In the genomic region with DNA sequence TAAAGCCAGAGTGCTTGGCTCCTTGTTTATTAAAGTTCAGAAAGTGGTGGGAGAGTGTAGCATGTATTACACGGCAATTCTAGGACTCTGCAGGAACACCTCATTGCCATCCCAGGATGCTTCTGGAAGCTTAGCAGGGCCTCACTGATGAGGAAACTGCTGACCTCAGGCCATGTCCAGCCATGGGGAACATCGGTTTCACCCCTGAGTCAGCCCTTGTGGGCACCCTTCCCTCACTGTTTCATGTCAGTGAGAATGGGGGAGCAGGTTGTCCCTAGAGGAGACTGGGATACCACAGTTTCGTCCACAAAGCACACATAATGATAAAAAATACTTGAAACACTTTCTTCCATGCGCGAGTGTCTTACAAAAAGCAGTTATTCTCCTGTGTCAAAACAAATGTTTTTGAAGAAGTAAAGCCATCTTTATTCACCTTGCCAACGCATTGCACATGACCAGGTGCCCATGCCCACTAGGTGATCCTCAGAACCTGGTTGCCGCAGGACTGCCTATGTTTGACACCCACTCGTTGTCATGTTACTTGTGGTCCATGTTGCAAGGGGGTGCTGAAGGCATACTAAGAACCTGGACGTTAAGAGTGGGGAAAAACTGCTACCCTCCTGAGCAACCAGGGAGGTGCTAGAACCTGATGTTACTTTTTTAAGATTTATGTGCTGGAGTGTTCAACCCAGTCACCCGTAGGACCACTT, we compare ENCODE assay signal across 22 cellular contexts. TPM values are rescaled to one million over a fixed set of nuclear protein-coding genes. Genes with fewer than 3 reads are reported as not detected.
DNase-seq lines count a peak whose midpoint lies in the region; ATAC-seq and TF ChIP-seq lines count a peak whose summit lies in the region.
"Had no signal": no experiment of that assay in that cellular context is flagged by ENCODE, and none has a peak within 500 bp of the region (broad histone marks: within the 10 kb centered on the region; RNA-seq: fewer than 3 reads in every experiment).

No MANE protein-coding gene starts in this region.

- peaks cover 4% of the 10 kb centered on the region for H3K4me1 Mint-ChIP-seq in MCF 10A (ENCODE audit: insufficient read depth, unreplicated experiment)
- no peaks in the 10 kb centered on the region for H3K4me1 Mint-ChIP-seq in neural crest cell

- no peak overlapping the region for H2BK12ac ChIP-seq in trophoblast cell (ENCODE audit: low read length)

- H3K36me3 ChIP-seq in breast epithelium = no peaks in the 10 kb centered on the region
- no peaks in the 10 kb centered on the region for H3K36me3 ChIP-seq in upper lobe of right lung
- no peaks in the 10 kb centered on the region for H3K36me3 ChIP-seq in trophoblast cell (ENCODE audit: control insufficient read depth in 1 of 2, insufficient read depth in 2 of 2, low read length in 2 of 2)

- no peaks in the 10 kb centered on the region for H3K79me1 ChIP-seq in trophoblast cell (ENCODE audit: low read length)

- no peak overlapping the region for H3K18ac ChIP-seq in trophoblast cell (ENCODE audit: low read length)

- no peak overlapping the region for H3K4me3 ChIP-seq in breast epithelium
- H3K4me3 ChIP-seq in upper lobe of right lung = no peak overlapping the region
- no peak overlapping the region for H3K4me3 ChIP-seq in trophoblast cell (ENCODE audit: low read depth, low read length)

- no peak overlapping the region for H4K8ac ChIP-seq in trophoblast cell (ENCODE audit: low read depth, low read length)

- H3K9me3 ChIP-seq in breast epithelium (no peaks in the 10 kb centered on the region), upper lobe of right lung (no peaks in the 10 kb centered on the region), trophoblast cell (ENCODE audit: insufficient read depth, low read depth, low read length) (peaks cover 2% of the 10 kb centered on the region)

- H3K36me3 Mint-ChIP-seq in MCF 10A (ENCODE audit: insufficient read depth, unreplicated experiment) (peaks cover 14% of the 10 kb centered on the region), neural crest cell (ENCODE audit: low read depth) (peaks cover 31% of the 10 kb centered on the region)

- H3K4me2 ChIP-seq in trophoblast cell (ENCODE audit: low read length) = no peak overlapping the region

- no peak for TF ChIP-seq CTCF in breast epithelium (IDR thresholded peaks at IDR 0.05)
- no peak for TF ChIP-seq CTCF in MCF 10A (IDR thresholded peaks at IDR 0.05; ENCODE audit: unreplicated experiment)
- no peak for TF ChIP-seq CTCF in neural crest cell (conservative IDR thresholded peaks at IDR 0.05)
- TF ChIP-seq CTCF in upper lobe of right lung (IDR thresholded peaks at IDR 0.05) = no peak

- intact Hi-C loops in breast epithelium (cut with DNase I; ENCODE audit: low total_unique reads) (no loop called here), MCF 10A (cut with micrococcal nuclease) (no loop called here), upper lobe of right lung (cut with DNase I) (no loop called here)

- H3K4me3 Mint-ChIP-seq in MCF 10A (ENCODE audit: unreplicated experiment) (no peak overlapping the region), neural crest cell (peak overlapping the region; percentile 49)

- no peaks in the 10 kb centered on the region for H3K27me3 ChIP-seq in breast epithelium
- no peaks in the 10 kb centered on the region for H3K27me3 ChIP-seq in upper lobe of right lung
- H3K27me3 ChIP-seq in trophoblast cell (ENCODE audit: insufficient read depth, low read length) = no peaks in the 10 kb centered on the region

- no peak overlapping the region for H3K23ac ChIP-seq in trophoblast cell (ENCODE audit: low read length)

- H2BK120ac ChIP-seq in trophoblast cell (ENCODE audit: insufficient read depth, low read length, poor library complexity) = no peak overlapping the region

- POLR2A ChIA-PET in MCF 10A (lab: Yijun Ruan, JAX) = no interaction called here

- CTCF ChIA-PET in MCF 10A (lab: Yijun Ruan, JAX) = no interaction called here

- no peak overlapping the region for H3K27ac ChIP-seq in breast epithelium
- no peak overlapping the region for H3K27ac ChIP-seq in upper lobe of right lung
- H3K27ac ChIP-seq in trophoblast cell (ENCODE audit: low read depth, low read length) = no peak overlapping the region

- H4K91ac ChIP-seq in trophoblast cell (ENCODE audit: low read depth, low read length) = no peak overlapping the region

- H3K4me1 ChIP-seq in breast epithelium = no peaks in the 10 kb centered on the region
- no peaks in the 10 kb centered on the region for H3K4me1 ChIP-seq in upper lobe of right lung
- no peaks in the 10 kb centered on the region for H3K4me1 ChIP-seq in trophoblast cell (ENCODE audit: control insufficient read depth in 1 of 2, insufficient read depth in 2 of 2, low read length in 2 of 2)

- H3K9me3 Mint-ChIP-seq in MCF 10A (ENCODE audit: unreplicated experiment) (no peaks in the 10 kb centered on the region), neural crest cell (peaks cover 10% of the 10 kb centered on the region)

- no peak overlapping the region for H3K9ac ChIP-seq in trophoblast cell (ENCODE audit: low read length)

- no peak overlapping the region for H2BK5ac ChIP-seq in trophoblast cell (ENCODE audit: low read depth, low read length, poor library complexity)

- no peak overlapping the region for H3K14ac ChIP-seq in trophoblast cell (ENCODE audit: low read length)

- H2AFZ ChIP-seq in trophoblast cell (ENCODE audit: insufficient read depth, low read length, poor library complexity) = no peak overlapping the region

- DNase-seq in breast epithelium (ENCODE audit: low spot score in 2 of 2) = peak; percentile 12 to 28
- DNase-seq in MCF 10A (ENCODE audit: unreplicated experiment) = no peak
- DNase-seq in ecto neural progenitor cell (ENCODE audit: low spot score) = peak; percentile 17
- DNase-seq in neural crest cell (ENCODE audit: low read depth, low spot score) = no peak
- peak; percentile 23 for DNase-seq in upper lobe of right lung
- DNase-seq in activated naive CD4-positive, alpha-beta T cell treated with Interleukin-2 at 50 U/mL for 16 hours = no peak
- DNase-seq in NCI-H2196 (lab: John Stamatoyannopoulos, UW; ENCODE audit: unreplicated experiment) = no peak
- no peak for DNase-seq in trophoblast cell
- DNase-seq: 8988T; ACHN; GOT3; HCEC 1CT; IMR-90; KG1; MM.1S; NCI-H2029; NCI-H446 treated with DMSO at 0.1 percent for 48 hours; NCI-H526; NCI-H82; NK-92 treated with Interleukin-12 subunit alpha and Interleukin-12 subunit beta, amount 100 ng/mL, for 24 hours; PC-3 had no signal

- no peak for ATAC-seq in upper lobe of right lung
- ATAC-seq: PC-3 had no signal

- WGBS in trophoblast cell (ENCODE audit: extremely low coverage, insufficient coverage, insufficient read length) = no CpG with 5 or more reads among the region's 10 CpGs

- no peak overlapping the region for H3K27ac Mint-ChIP-seq in MCF 10A (ENCODE audit: low read depth, unreplicated experiment)
- no peak overlapping the region for H3K27ac Mint-ChIP-seq in neural crest cell (ENCODE audit: unreplicated experiment)

- no peak overlapping the region for H2AK5ac ChIP-seq in trophoblast cell (ENCODE audit: low read length)

- H3K27me3 Mint-ChIP-seq in MCF 10A (ENCODE audit: insufficient read depth, unreplicated experiment) = no peaks in the 10 kb centered on the region
- no peaks in the 10 kb centered on the region for H3K27me3 Mint-ChIP-seq in neural crest cell (ENCODE audit: low read depth)

- no peak for TF ChIP-seq POLR2A in breast epithelium (IDR thresholded peaks at IDR 0.05)

- no peaks in the 10 kb centered on the region for H3K79me2 ChIP-seq in trophoblast cell (ENCODE audit: control insufficient read depth, insufficient read depth, low read length, poor library complexity)

- no peak overlapping the region for H3K4ac ChIP-seq in trophoblast cell (ENCODE audit: low read depth, low read length)

- BruUV-seq in MCF 10A (replicated peaks; lab: Mats Ljungman, UMichigan) = no TSS peak

- no peak overlapping the region for H4K12ac ChIP-seq in trophoblast cell (ENCODE audit: low read depth, low read length)

RNA-seq across cellular contexts. Expression of gene TTC22, which starts 41.2 kb away (rescaled TPM):
- total RNA-seq in breast epithelium (10 to 100 TPM in 1 of 3 donors, 1 to 10 TPM in 1, under 1 TPM in 1; 0.32 to 15.8 (median 7.9) TPM), MCF 10A (2022) (3.0 and 3.1 TPM in 2 replicates), neural crest cell (not detected in 2 replicates), upper lobe of right lung (7.1 TPM)
- polyA plus RNA-seq in trophoblast cell (2013) = 0.12 and 0.35 TPM in 2 replicates
- total RNA-seq: IMR-90 had no signal
- polyA plus RNA-seq: BJ, IMR-90 had no signal

RNA-seq across cellular contexts. Expression of gene DHCR24, which starts 44.6 kb away (rescaled TPM):
- total RNA-seq in breast epithelium (100 to 1,000 TPM; 149 to 230 (median 157) TPM), MCF 10A (2022) (126 and 135 TPM in 2 replicates), neural crest cell (396 and 417 TPM in 2 replicates), upper lobe of right lung (749 TPM)
- polyA plus RNA-seq in trophoblast cell (2013) = 120 and 123 TPM in 2 replicates

Comparison
In these comparisons a context has a peak if more than half of its experiments do, and no peak if none do; other contexts are left out.
1. DNase-seq: peak in breast epithelium (2 of 2), ecto neural progenitor cell (single experiment) and upper lobe of right lung (single experiment); none in MCF 10A (single experiment), neural crest cell (single experiment), activated naive CD4-positive, alpha-beta T cell treated with Interleukin-2 at 50 U/mL for 16 hours (single experiment), NCI-H2196 (single experiment) and trophoblast cell (0 of 2).